In genomic region chr11:66230978-66231377, GRCh38 we compare ENCODE assay signal across 26 cellular contexts. TPM values are rescaled to one million over a fixed set of nuclear protein-coding genes. Genes with fewer than 3 reads are reported as not detected.
DNase-seq lines count a peak whose midpoint lies in the region; ATAC-seq, FAIRE-seq and TF ChIP-seq lines count a peak whose summit lies in the region.
"Had no signal": no experiment of that assay in that cellular context is flagged by ENCODE, and none has a peak within 500 bp of the region (broad histone marks: within the 10 kb centered on the region; RNA-seq: fewer than 3 reads in every experiment).

No MANE protein-coding gene starts in this region.

- H3K27ac Mint-ChIP-seq in central memory CD8-positive, alpha-beta T cell (ENCODE audit: low read depth) = peak overlapping the region; percentile 35
- H3K27ac Mint-ChIP-seq: CD4-positive, CD25-positive, alpha-beta regulatory T cell had no signal

- no peaks in the 10 kb centered on the region for H3K9me3 ChIP-seq in left ventricle myocardium inferior (replicated peaks)
- no peaks in the 10 kb centered on the region for H3K9me3 ChIP-seq in osteoblast (ENCODE audit: low read depth, low read length)
- H3K9me3 ChIP-seq in WERI-Rb-1 (ENCODE audit: severe bottlenecking) = no peaks in the 10 kb centered on the region
- H3K9me3 ChIP-seq: BE2C, BLaER1 had no signal

- peaks cover 12% of the 10 kb centered on the region for H3K4me1 Mint-ChIP-seq in central memory CD8-positive, alpha-beta T cell
- H3K4me1 Mint-ChIP-seq: CD14-positive monocyte; CD8-positive, alpha-beta memory T cell had no signal

- ATAC-seq in Right ventricle myocardium inferior = no peak
- no peak for ATAC-seq in central memory CD8-positive, alpha-beta T cell (replicated peaks; ENCODE audit: extremely low read depth, poor library complexity, severe bottlenecking)
- ATAC-seq in GM19452 (IDR thresholded peaks at IDR 0.05; ENCODE audit: unreplicated experiment) = no peak
- ATAC-seq: GM12878 had no signal

- H3K36me3 ChIP-seq in left ventricle myocardium inferior (peaks cover 66% of the 10 kb centered on the region), osteoblast (ENCODE audit: insufficient read depth, low read length) (peaks cover 62% of the 10 kb centered on the region), WERI-Rb-1 (peaks cover 34% of the 10 kb centered on the region)

- H4K20me1 ChIP-seq in osteoblast (ENCODE audit: insufficient read depth, low read length) = no peaks in the 10 kb centered on the region
- H4K20me1 ChIP-seq: BLaER1 had no signal

- H3K27me3 Mint-ChIP-seq in central memory CD8-positive, alpha-beta T cell = no peaks in the 10 kb centered on the region
- H3K27me3 Mint-ChIP-seq: CD4-positive, alpha-beta memory T cell; CD4-positive, CD25-positive, alpha-beta regulatory T cell; CD8-positive, alpha-beta memory T cell had no signal

- no peak overlapping the region for H3K4me3 Mint-ChIP-seq in central memory CD8-positive, alpha-beta T cell
- H3K4me3 Mint-ChIP-seq: CD14-positive monocyte; CD4-positive, alpha-beta memory T cell; CD8-positive, alpha-beta memory T cell had no signal

- no peak overlapping the region for H3K4me2 ChIP-seq in osteoblast (ENCODE audit: insufficient read depth, low read length)
- H3K4me2 ChIP-seq: BLaER1 had no signal

- no peak overlapping the region for H2AFZ ChIP-seq in osteoblast (ENCODE audit: low read length)

- H3K27ac ChIP-seq in left ventricle myocardium inferior (replicated peaks) (no peak overlapping the region), osteoblast (ENCODE audit: low read depth, low read length) (no peak overlapping the region), WERI-Rb-1 (no peak overlapping the region)

- H3K27me3 ChIP-seq in left ventricle myocardium inferior (ENCODE audit: low read depth) (no peaks in the 10 kb centered on the region), osteoblast (ENCODE audit: insufficient read depth, low read length) (no peaks in the 10 kb centered on the region), WERI-Rb-1 (ENCODE audit: insufficient read depth, low read depth, severe bottlenecking) (no peaks in the 10 kb centered on the region)
- H3K27me3 ChIP-seq: BE2C, BLaER1 had no signal

- no peak overlapping the region for H3K4me3 ChIP-seq in left ventricle myocardium inferior
- H3K4me3 ChIP-seq in osteoblast (ENCODE audit: insufficient read depth, low read length) = no peak overlapping the region
- no peak overlapping the region for H3K4me3 ChIP-seq in WERI-Rb-1 (ENCODE audit: low read depth, low read length)
- H3K4me3 ChIP-seq: BLaER1, GM12878 had no signal

- no peaks in the 10 kb centered on the region for H3K9me3 Mint-ChIP-seq in central memory CD8-positive, alpha-beta T cell
- H3K9me3 Mint-ChIP-seq: CD14-positive monocyte; CD4-positive, CD25-positive, alpha-beta regulatory T cell; CD8-positive, alpha-beta memory T cell had no signal

- H3K36me3 Mint-ChIP-seq in central memory CD8-positive, alpha-beta T cell (ENCODE audit: insufficient read depth) = peaks cover 53% of the 10 kb centered on the region

- H3K79me2 ChIP-seq in osteoblast (ENCODE audit: insufficient read depth, low read length) = no peaks in the 10 kb centered on the region

- intact Hi-C loops in Right ventricle myocardium inferior (cut with DNase I) (no loop called here), left ventricle myocardium inferior (cut with micrococcal nuclease) (no loop called here)

- no peak for TF ChIP-seq CTCF in left ventricle myocardium inferior (IDR thresholded peaks at IDR 0.05; ENCODE audit: borderline replicate concordance)
- TF ChIP-seq CTCF in osteoblast (IDR thresholded peaks at IDR 0.05; ENCODE audit: extremely low read depth, low read depth, low read length) = no peak
- TF ChIP-seq CTCF in WERI-Rb-1 (IDR thresholded peaks at IDR 0.05; ENCODE audit: low read depth, low read length) = no peak

- peak; percentile 34 for DNase-seq in Right ventricle myocardium inferior (ENCODE audit: missing footprints)
- no peak for DNase-seq in left ventricle myocardium inferior
- no peak for DNase-seq in HTR-8/SVneo (ENCODE audit: insufficient read length, low spot score)
- DNase-seq in central memory CD8-positive, alpha-beta T cell (ENCODE audit: low spot score in 2 of 2) = no peak
- peak; percentile 69 for DNase-seq in osteoblast (ENCODE audit: insufficient read length, low spot score, missing footprints)
- no peak for DNase-seq in WERI-Rb-1
- DNase-seq in HCEC 1CT = no peak
- DNase-seq: 8988T; ACHN; BE2C; CD4-positive, alpha-beta memory T cell; CD4-positive, CD25-positive, alpha-beta regulatory T cell; CD8-positive, alpha-beta memory T cell; DMS 273 treated with DMSO at 0.1 percent for 48 hours; DMS53; DMS79; DND-41; EL; GDM1 had no signal

- FAIRE-seq in HTR-8/SVneo (lab: Jason Lieb, UNC) = peak; percentile 42
- FAIRE-seq: A204.1, GM12878, GM12892, GM18507 had no signal

- H3K4me1 ChIP-seq in left ventricle myocardium inferior = no peaks in the 10 kb centered on the region
- H3K4me1 ChIP-seq in osteoblast (ENCODE audit: insufficient read depth, low read length) = no peaks in the 10 kb centered on the region
- H3K4me1 ChIP-seq: BE2C had no signal

RNA-seq across cellular contexts. Expression of gene KLC2, which starts 26.5 kb away (rescaled TPM):
- total RNA-seq in Right ventricle myocardium inferior (35.3 TPM), left ventricle myocardium inferior (34.1 TPM), osteoblast (21.7 and 33.9 TPM in 2 replicates)

RNA-seq across cellular contexts. Expression of gene RAB1B, which starts 37.5 kb away (rescaled TPM):
- 125 TPM for total RNA-seq in Right ventricle myocardium inferior
- total RNA-seq in left ventricle myocardium inferior = 116 TPM
- 75.3 and 75.4 TPM in 2 replicates for total RNA-seq in osteoblast

RNA-seq across cellular contexts. Expression of gene CNIH2, which starts 47.0 kb away (rescaled TPM):
- total RNA-seq in Right ventricle myocardium inferior = not detected
- total RNA-seq in left ventricle myocardium inferior = not detected
- total RNA-seq in osteoblast = under 0.01 TPM in 1 of 2 replicates, not detected in the other

RNA-seq across cellular contexts. Expression of gene YIF1A, which starts 58.0 kb away (rescaled TPM):
- total RNA-seq in Right ventricle myocardium inferior (48.7 TPM), left ventricle myocardium inferior (45.6 TPM), osteoblast (165 and 182 TPM in 2 replicates)

Comparison
In these comparisons a context has a peak if more than half of its experiments do, and no peak if none do; other contexts are left out.
1. DNase-seq: peak in Right ventricle myocardium inferior (single experiment) and osteoblast (single experiment); none in left ventricle myocardium inferior (single experiment), HTR-8/SVneo (single experiment), central memory CD8-positive, alpha-beta T cell (0 of 2), WERI-Rb-1 (single experiment) and HCEC 1CT (single experiment).